ENCODE assay signal across 8 cellular contexts in genomic region chr6:69796627-69797390, GRCh38. TPM values are rescaled to one million over a fixed set of nuclear protein-coding genes. Genes with fewer than 3 reads are reported as not detected.
DNase-seq lines count a peak whose midpoint lies in the region; ATAC-seq and TF ChIP-seq lines count a peak whose summit lies in the region.

Gene LMBRD1, minus strand, starts transcription at chr6:69797010. Its CDS starts 129 bp downstream, at chr6:69796881.

- no TSS peak for BruUV-seq in PC-9 (replicated peaks; lab: Mats Ljungman, UMichigan)

- H3K36me3 ChIP-seq in PC-9 (ENCODE audit: low read depth) (no peaks in the 10 kb centered on the region), mucosa of rectum (ENCODE audit: control insufficient read depth in 2 of 2, insufficient read depth in 2 of 2, low read length in 2 of 2) (no peaks in the 10 kb centered on the region)

- H3K27me3 ChIP-seq in PC-9 (ENCODE audit: insufficient read depth, low read depth): no peaks in the 10 kb centered on the region
- H3K27me3 ChIP-seq in mucosa of rectum (ENCODE audit: control insufficient read depth in 2 of 2, insufficient read depth in 2 of 2, low read length in 2 of 2): no peaks in the 10 kb centered on the region

- peak; percentile 94 for ATAC-seq in GM21717 (IDR thresholded peaks at IDR 0.05; ENCODE audit: unreplicated experiment)

- H3K27ac Mint-ChIP-seq in activated T-cell treated with anti-CD3 and anti-CD28 coated beads, Interleukin-2, amount 50 U/mL, for 24 hours: peak within 1 kb of the TSS; percentile 92

- H3K4me1 ChIP-seq in PC-9 (replicated peaks; ENCODE audit: insufficient read depth): peaks cover 9% of the 10 kb centered on the region; the same call in 1 of the 2 replicates
- H3K4me1 ChIP-seq in mucosa of rectum (ENCODE audit: control insufficient read depth in 2 of 2, insufficient read depth in 2 of 2, low read length in 2 of 2): peaks cover 0 to 9% of the 10 kb centered on the region in 2 donors

- H3K9me2 ChIP-seq in PC-9 (ENCODE audit: insufficient read depth): no peaks in the 10 kb centered on the region

- no peaks in the 10 kb centered on the region; the same call in 1 of the 2 replicates for H3F3A ChIP-seq in PC-9 (ENCODE audit: insufficient read depth, low read depth)

- in situ Hi-C loops in KBM-7 (cut with MboI; ENCODE audit: low pct_unique_long_range_greater_than_20kb, low sequenced_read_pairs): no loop called here

- H3K4me3 ChIP-seq in PC-9 (peak within 1 kb of the TSS; percentile 70), mucosa of rectum (ENCODE audit: low read length in 2 of 2) (peak within 1 kb of the TSS; percentile 83 to 97)

- H3K36me3 Mint-ChIP-seq in activated T-cell treated with anti-CD3 and anti-CD28 coated beads, Interleukin-2, amount 50 U/mL, for 24 hours (ENCODE audit: low read depth): peaks cover 8% of the 10 kb centered on the region

- peak; percentile 27 for TF ChIP-seq POLR2A in erythroblast (IDR thresholded peaks at IDR 0.05; ENCODE audit: low read length)

- peak within 1 kb of the TSS; percentile 89 to 96 for H3K9ac ChIP-seq in mucosa of rectum (ENCODE audit: low read depth in 1 of 2, low read length in 2 of 2)

- no peaks in the 10 kb centered on the region for H3K27me3 Mint-ChIP-seq in activated T-cell treated with anti-CD3 and anti-CD28 coated beads, Interleukin-2, amount 50 U/mL, for 24 hours

- peaks cover 47% of the 10 kb centered on the region for H3K4me1 Mint-ChIP-seq in activated T-cell treated with anti-CD3 and anti-CD28 coated beads, Interleukin-2, amount 50 U/mL, for 24 hours (ENCODE audit: low read depth)

- H3K4me3 Mint-ChIP-seq in activated T-cell treated with anti-CD3 and anti-CD28 coated beads, Interleukin-2, amount 50 U/mL, for 24 hours: peak within 1 kb of the TSS; percentile 84

- H3K79me2 ChIP-seq in PC-9 (ENCODE audit: low read depth): peaks cover 25% of the 10 kb centered on the region; the same call in 1 of the 2 replicates

- POLR2A ChIA-PET in PC-9 (lab: Charles Lee; ENCODE audit: unreplicated experiment): interaction anchor here (0.6 to 0.7 kb wide), 2 partner anchors 123 to 1028 kb away, joined by 4 to 9 read pairs; no protein-coding TSS in a partner anchor

- peak within 1 kb of the TSS; percentile 86 for H2AFZ ChIP-seq in PC-9

- no peaks in the 10 kb centered on the region for H3K9me3 ChIP-seq in PC-9 (ENCODE audit: insufficient read depth, low read depth)
- H3K9me3 ChIP-seq in mucosa of rectum (ENCODE audit: control insufficient read depth in 2 of 2, low read length in 2 of 2): no peaks in the 10 kb centered on the region

- no peaks in the 10 kb centered on the region for H4K20me1 ChIP-seq in PC-9 (ENCODE audit: insufficient read depth)

- TF ChIP-seq CTCF in PC-9 (conservative IDR thresholded peaks at IDR 0.05): peak; percentile 91

- H3K9me3 Mint-ChIP-seq in activated T-cell treated with anti-CD3 and anti-CD28 coated beads, Interleukin-2, amount 50 U/mL, for 24 hours: no peaks in the 10 kb centered on the region

- peak within 1 kb of the TSS; percentile 73 for H3K4me2 ChIP-seq in PC-9

- DNase-seq in DMS79 (lab: John Stamatoyannopoulos, UW) (peak; percentile 96), KBM-7 (peak; percentile 95), PC-9 (peak; percentile 87 to 99), erythroblast (lab: John Stamatoyannopoulos, UW) (peak; percentile 99)
- peak; percentile 100 for DNase-seq in activated T-cell treated with anti-CD3 and anti-CD28 coated beads, Interleukin-2, amount 50 U/mL, for 24 hours
- DNase-seq in stimulated activated CD8-positive, alpha-beta memory T cell treated with anti-CD3 and anti-CD28 coated beads, Interleukin-4, amount 100 ng/mL, for 48 hours: peak; percentile 100

- peak within 1 kb of the TSS; percentile 62 for H3K27ac ChIP-seq in PC-9
- H3K27ac ChIP-seq in mucosa of rectum (ENCODE audit: low read depth in 2 of 2, low read length in 2 of 2): peak within 1 kb of the TSS; percentile 97

- CTCF ChIA-PET in PC-9 (lab: Charles Lee): interaction anchor here (0.5 to 0.7 kb wide), 8 partner anchors 18 to 894 kb away, joined by 3 to 14 read pairs (median 6); no protein-coding TSS in a partner anchor

- intact Hi-C loops in PC-9 (cut with micrococcal nuclease; ENCODE audit: unreplicated experiment): no loop called here

RNA-seq across cellular contexts. Expression of gene LMBRD1, which starts in this region (rescaled TPM):
- 24.6 and 25.2 TPM in 2 replicates for total RNA-seq in PC-9 (2021)

Comparison
In these comparisons a context has a peak if more than half of its experiments do, and no peak if none do; other contexts are left out.
1. Peak in every context shown above with its lines: DNase-seq, ATAC-seq, H3K4me3 ChIP-seq and H3K27ac ChIP-seq.